31 cellular contexts compared by ENCODE assay signal in the genomic region with DNA sequence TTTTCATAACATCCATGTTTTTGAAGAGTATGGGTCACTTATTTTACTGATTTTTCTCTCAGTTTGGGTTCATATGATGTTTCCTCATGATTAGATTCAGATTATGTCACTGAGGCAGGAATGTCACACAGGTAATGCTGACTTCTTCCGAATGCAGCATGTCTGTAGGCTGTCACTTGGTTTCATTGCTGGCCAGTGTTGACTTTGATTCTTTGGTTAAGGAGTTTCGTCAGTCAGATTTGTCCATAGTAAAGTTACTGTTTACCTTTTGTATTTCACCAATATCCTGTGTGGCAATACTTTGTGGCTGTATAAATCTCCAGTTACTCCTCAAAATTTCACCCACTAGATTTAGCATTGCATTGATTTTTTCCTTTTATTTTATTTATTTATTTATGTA.
"Had no signal": no experiment of that assay in that cellular context is flagged by ENCODE, and none has a peak within 500 bp of the region (broad histone marks: within the 10 kb centered on the region; RNA-seq: fewer than 3 reads in every experiment).

No MANE protein-coding gene starts in this region.

- H3K9ac ChIP-seq: neural progenitor cell, parathyroid adenoma had no signal

- H3K4me1 Mint-ChIP-seq: natural killer cell; nephron; neural progenitor cell; stimulated activated memory B cell treated with anti-CD40 and anti-IgM and Interleukin-4, amounts not matched to agents 10 μg/mL and 1 μg/mL and 100 μg/mL, for 72 hours; stimulated activated naive CD8-positive, alpha-beta T cell treated with anti-CD3 and anti-CD28 coated beads, Interleukin-15, amount 100 ng/mL, for 72 hours had no signal

- H2AFZ ChIP-seq: neural progenitor cell, parathyroid adenoma had no signal

- ATAC-seq: natural killer cell; psoas muscle; right cardiac atrium; sciatic nerve; stimulated activated memory B cell treated with anti-CD40 and anti-IgM and Interleukin-4, amounts not matched to agents 10 μg/mL and 1 μg/mL and 100 μg/mL, for 72 hours; stimulated activated naive CD8-positive, alpha-beta T cell treated with anti-CD3 and anti-CD28 coated beads, Interleukin-15, amount 100 ng/mL, for 72 hours; stimulated activated naive CD8-positive, alpha-beta T cell treated with anti-CD3 and anti-CD28 coated beads, Interleukin-15, Interleukin-2, amounts not matched to agents 100 U/mL and 50 U/mL, for 24 hours had no signal

- H3K4me2 ChIP-seq: neural progenitor cell, smooth muscle cell had no signal

- FAIRE-seq: urothelium cell line had no signal

- H3K79me2 ChIP-seq: parathyroid adenoma had no signal

- H3K36me3 ChIP-seq: neural progenitor cell, ovary, spleen, suprapubic skin, tibial artery, transverse colon, upper lobe of left lung, vagina had no signal

- H3K9me3 Mint-ChIP-seq: natural killer cell; nephron; stimulated activated memory B cell treated with anti-CD40 and anti-IgM and Interleukin-4, amounts not matched to agents 10 μg/mL and 1 μg/mL and 100 μg/mL, for 72 hours; stimulated activated naive CD8-positive, alpha-beta T cell treated with anti-CD3 and anti-CD28 coated beads, Interleukin-15, amount 100 ng/mL, for 72 hours had no signal

- H3K36me3 Mint-ChIP-seq: natural killer cell; neural progenitor cell; stimulated activated memory B cell treated with anti-CD40 and anti-IgM and Interleukin-4, amounts not matched to agents 10 μg/mL and 1 μg/mL and 100 μg/mL, for 72 hours had no signal

- H3K4me3 Mint-ChIP-seq: natural killer cell; nephron; neural progenitor cell; stimulated activated memory B cell treated with anti-CD40 and anti-IgM and Interleukin-4, amounts not matched to agents 10 μg/mL and 1 μg/mL and 100 μg/mL, for 72 hours; stimulated activated naive CD8-positive, alpha-beta T cell treated with anti-CD3 and anti-CD28 coated beads, Interleukin-15, amount 100 ng/mL, for 72 hours had no signal

- H3K4me1 ChIP-seq: neural progenitor cell, parathyroid adenoma, psoas muscle, spleen, suprapubic skin, testis, tibial artery, transverse colon, upper lobe of left lung, vagina had no signal

- H3K27ac ChIP-seq: neural progenitor cell, ovary, parathyroid adenoma, psoas muscle, skin epidermis, spleen, suprapubic skin, testis, tibial artery, transverse colon, upper lobe of left lung, vagina had no signal

- H3K27ac Mint-ChIP-seq: natural killer cell; nephron; neural progenitor cell; progenitor cell of endocrine pancreas; stimulated activated memory B cell treated with anti-CD40 and anti-IgM and Interleukin-4, amounts not matched to agents 10 μg/mL and 1 μg/mL and 100 μg/mL, for 72 hours; stimulated activated naive CD8-positive, alpha-beta T cell treated with anti-CD3 and anti-CD28 coated beads, Interleukin-15, amount 100 ng/mL, for 72 hours had no signal

- H3K27me3 ChIP-seq: neural progenitor cell, ovary, suprapubic skin, testis, tibial artery, upper lobe of left lung, vagina had no signal

- DNase-seq: natural killer cell; occipital lobe; ovary; posterior cingulate gyrus; psoas muscle; right cardiac atrium; spleen; stimulated activated CD4-positive, alpha-beta T cell treated with anti-CD3 and anti-CD28 coated beads, Interleukin-12 subunit alpha, Interleukin-12 subunit beta, amount 100 ng/mL, for 4 hours; stimulated activated CD4-positive, alpha-beta T cell treated with anti-CD3 and anti-CD28 coated beads, Interleukin-1b, Interleukin-23, amount 100 ng/mL, for 48 hours; stimulated activated CD4-positive, alpha-beta T cell treated with anti-CD3 and anti-CD28 coated beads, Interleukin-4, amount 100 ng/mL, for 1 hour; stimulated activated CD4-positive, alpha-beta T cell treated with anti-CD3 and anti-CD28 coated beads, Interleukin-4, amount 100 ng/mL, for 4 hours; stimulated activated CD8-positive, alpha-beta memory T cell treated with anti-CD3 and anti-CD28 coated beads, Interleukin-4, amount 100 ng/mL, for 48 hours; stimulated activated naive CD4-positive, alpha-beta T cell; stimulated activated naive CD8-positive, alpha-beta T cell treated with anti-CD3 and anti-CD28 coated beads, Interleukin-15, amount 100 ng/mL, for 72 hours; stimulated activated naive CD8-positive, alpha-beta T cell treated with anti-CD3 and anti-CD28 coated beads, Interleukin-15, Interleukin-2, amounts not matched to agents 100 U/mL and 50 U/mL, for 24 hours; substantia nigra; testis; tibial artery; transverse colon; upper lobe of left lung had no signal

- H3K4me3 ChIP-seq: neural progenitor cell, ovary, psoas muscle, skin epidermis, smooth muscle cell, spleen, suprapubic skin, testis, tibial artery, transverse colon, upper lobe of left lung, vagina had no signal

- H3K9me3 ChIP-seq: ovary, psoas muscle, spleen, suprapubic skin, testis, tibial artery, transverse colon, upper lobe of left lung, vagina had no signal

- H3K27me3 Mint-ChIP-seq: progenitor cell of endocrine pancreas had no signal
